In genomic region chr18:36185901-36186460, GRCh38 we compare ENCODE assay signal across 11 cellular contexts. TPM values are rescaled to one million over a fixed set of nuclear protein-coding genes. Genes with fewer than 3 reads are reported as not detected.
DNase-seq lines count a peak whose midpoint lies in the region; ATAC-seq and TF ChIP-seq lines count a peak whose summit lies in the region.
"Had no signal": no experiment of that assay in that cellular context is flagged by ENCODE, and none has a peak within 500 bp of the region (broad histone marks: within the 10 kb centered on the region; RNA-seq: fewer than 3 reads in every experiment).

No MANE protein-coding gene starts in this region.

- no peak overlapping the region for H4K8ac ChIP-seq in H9 (replicated peaks; ENCODE audit: insufficient read length, low read depth, low read length)

- no peak overlapping the region for H3K56ac ChIP-seq in H9 (ENCODE audit: insufficient read length, low read depth, low read length)

- H3K36me3 Mint-ChIP-seq in CD14-positive monocyte: peaks cover 0 to 4% of the 10 kb centered on the region in 2 donors
- H3K36me3 Mint-ChIP-seq in H9 (ENCODE audit: insufficient read depth in 1 of 3, low read depth in 3 of 3): peaks cover 0 to 4% (median 1%) of the 10 kb centered on the region in 3 experiments; a peak in 3 of 7 replicates
- H3K36me3 Mint-ChIP-seq in chondrocyte (ENCODE audit: low read depth): no peaks in the 10 kb centered on the region
- H3K36me3 Mint-ChIP-seq in natural killer cell: no peaks in the 10 kb centered on the region
- H3K36me3 Mint-ChIP-seq: stimulated activated memory B cell treated with anti-CD40 and anti-IgM and Interleukin-4, amounts not matched to agents 10 μg/mL and 1 μg/mL and 100 μg/mL, for 72 hours had no signal

- no peak overlapping the region for H2BK12ac ChIP-seq in H9 (ENCODE audit: insufficient read length, low read depth, low read length)

- no peaks in the 10 kb centered on the region for H3K9me3 ChIP-seq in H9 (ENCODE audit: control insufficient read depth, low read depth, low read length)

- H3K27me3 Mint-ChIP-seq in CD14-positive monocyte (ENCODE audit: low read depth in 3 of 3) (peaks cover 30 to 67% (median 47%) of the 10 kb centered on the region in 3 donors), H9 (ENCODE audit: low read depth) (peaks cover 53% of the 10 kb centered on the region), chondrocyte (ENCODE audit: low read depth) (no peaks in the 10 kb centered on the region), natural killer cell (ENCODE audit: low read depth in 2 of 2) (peaks cover 17 to 26% of the 10 kb centered on the region in 2 donors)

- H3K23me2 ChIP-seq in H9 (ENCODE audit: insufficient read length, low read depth, low read length, poor library complexity, severe bottlenecking): peaks cover 11% of the 10 kb centered on the region

- ATAC-seq in natural killer cell (no peak), GM18868 (IDR thresholded peaks at IDR 0.05; ENCODE audit: unreplicated experiment) (no peak)

- H3T11ph ChIP-seq in H9 (ENCODE audit: low read length): no peak overlapping the region

- H2AK5ac ChIP-seq in H9 (ENCODE audit: insufficient read length, low read length): no peak overlapping the region

- H4K20me1 ChIP-seq in H9 (ENCODE audit: control insufficient read depth, insufficient read depth, insufficient read length): no peaks in the 10 kb centered on the region

- H3K27ac ChIP-seq in H9 (ENCODE audit: insufficient read length, low read depth, low read length): no peak overlapping the region

- TF ChIP-seq CTCF in CD14-positive monocyte (IDR thresholded peaks at IDR 0.05): no peak
- TF ChIP-seq CTCF in H9 (conservative IDR thresholded peaks at IDR 0.05): no peak
- no peak for TF ChIP-seq CTCF in chondrocyte (IDR thresholded peaks at IDR 0.05)
- TF ChIP-seq CTCF in natural killer cell (IDR thresholded peaks at IDR 0.05): no peak

- H3K9me3 Mint-ChIP-seq in CD14-positive monocyte (peaks cover 0 to 4% (median 0%) of the 10 kb centered on the region in 7 donors), H9 (no peaks in the 10 kb centered on the region; a peak in 1 of 5 replicates), chondrocyte (ENCODE audit: low read depth) (no peaks in the 10 kb centered on the region), natural killer cell (no peaks in the 10 kb centered on the region)
- H3K9me3 Mint-ChIP-seq: stimulated activated memory B cell treated with anti-CD40 and anti-IgM and Interleukin-4, amounts not matched to agents 10 μg/mL and 1 μg/mL and 100 μg/mL, for 72 hours had no signal

- peaks cover 4% of the 10 kb centered on the region; the same call in 1 of the 2 replicates for H3K4me1 ChIP-seq in H9 (ENCODE audit: insufficient read depth, low read length)

- no peak overlapping the region for H3K18ac ChIP-seq in H9 (ENCODE audit: insufficient read length, low read depth, low read length)

- H3K4me1 Mint-ChIP-seq in CD14-positive monocyte (peaks cover 18% of the 10 kb centered on the region), H9 (peaks cover 34 to 41% of the 10 kb centered on the region in 2 experiments), chondrocyte (ENCODE audit: low read depth) (peaks cover 33% of the 10 kb centered on the region), natural killer cell (peaks cover 7 to 13% of the 10 kb centered on the region in 2 donors)

- intact Hi-C loops in CD14-positive monocyte (cut with micrococcal nuclease) (no loop called here), natural killer cell (cut with micrococcal nuclease) (loop anchor here (2.0 kb wide), 1 partner anchor 57 kb away; the partner anchor contains the start of genes ELP2 and SLC39A6)

- no CpG with 5 or more reads among the region's 18 CpGs for WGBS in H9 (ENCODE audit: extremely low coverage, insufficient read length, low lambda C conversion rate)

- no peak overlapping the region for H4K5ac ChIP-seq in H9 (ENCODE audit: insufficient read length, low read depth, low read length)

- H3K27me3 ChIP-seq in H9 (ENCODE audit: insufficient read depth, low read length): peaks cover 5% of the 10 kb centered on the region; the same call in 1 of the 2 replicates

- no peak overlapping the region for H2AFZ ChIP-seq in H9 (ENCODE audit: low read length)

- H2BK20ac ChIP-seq in H9 (ENCODE audit: low read depth, low read length, poor library complexity, severe bottlenecking): no peak overlapping the region

- H2BK15ac ChIP-seq in H9 (ENCODE audit: low read depth, low read length): no peak overlapping the region

- H4K91ac ChIP-seq in H9 (ENCODE audit: insufficient read length, low read depth, low read length): no peak overlapping the region

- H3K4me3 Mint-ChIP-seq in CD14-positive monocyte: peak overlapping the region; percentile 88 to 95
- H3K4me3 Mint-ChIP-seq in H9: peak overlapping the region; percentile 81 to 86
- H3K4me3 Mint-ChIP-seq in chondrocyte (ENCODE audit: unreplicated experiment): peak overlapping the region; percentile 91
- H3K4me3 Mint-ChIP-seq in natural killer cell: peak overlapping the region; percentile 83

- H3K9ac ChIP-seq in H9 (ENCODE audit: extremely low read depth, insufficient read length, low read length): no peak overlapping the region

- no peak overlapping the region for H3K4ac ChIP-seq in H9 (ENCODE audit: low read depth, low read length)

- peak overlapping the region; percentile 59 for H3K4me2 ChIP-seq in H9 (ENCODE audit: insufficient read depth, insufficient read length, low read length)

- no peak overlapping the region for H3K23ac ChIP-seq in H9 (ENCODE audit: insufficient read length, low read depth, low read length)

- DNase-seq in CD14-positive monocyte (ENCODE audit: low spot score): no peak
- DNase-seq in H9: no peak
- no peak for DNase-seq in chondrocyte (ENCODE audit: low spot score)
- DNase-seq in natural killer cell: no peak
- DNase-seq in superior temporal gyrus (ENCODE audit: extremely low spot score): no peak
- no peak for DNase-seq in OCI-M2 (lab: John Stamatoyannopoulos, UW; ENCODE audit: unreplicated experiment)
- DNase-seq: central memory CD4-positive, alpha-beta T cell; NCI-H1048; NCI-H524 treated with DMSO at 0.1 percent for 48 hours had no signal

- no peak overlapping the region for H2BK5ac ChIP-seq in H9 (ENCODE audit: insufficient read length, low read length)

- H3K27ac Mint-ChIP-seq in CD14-positive monocyte (no peak overlapping the region), H9 (no peak overlapping the region), chondrocyte (ENCODE audit: unreplicated experiment) (no peak overlapping the region), natural killer cell (no peak overlapping the region)
- H3K27ac Mint-ChIP-seq: stimulated activated memory B cell treated with anti-CD40 and anti-IgM and Interleukin-4, amounts not matched to agents 10 μg/mL and 1 μg/mL and 100 μg/mL, for 72 hours had no signal

- H2BK120ac ChIP-seq in H9 (ENCODE audit: low read depth, low read length, poor library complexity, severe bottlenecking): no peak overlapping the region

- H3K14ac ChIP-seq in H9 (ENCODE audit: insufficient read depth, low read length): no peak overlapping the region

- H3K79me1 ChIP-seq in H9 (ENCODE audit: insufficient read depth, low read depth, low read length, poor library complexity, severe bottlenecking): no peaks in the 10 kb centered on the region

- H3K79me2 ChIP-seq in H9 (ENCODE audit: insufficient read depth, low read length): peaks cover 3% of the 10 kb centered on the region; the same call in 1 of the 2 replicates

RNA-seq across cellular contexts. Expression of gene MOCOS, which starts 1.3 kb away (rescaled TPM):
- under 1 TPM in 1 of 2 donors, not detected in 1; 0.05 TPM for polyA plus RNA-seq in CD14-positive monocyte
- total RNA-seq in H9 (2021) (5.2 and 6.0 TPM in 2 replicates), chondrocyte (6.7 to 15.7 TPM (median 13.2 TPM) in 3 replicates), natural killer cell (under 1 TPM; 0.10 to 0.24 (median 0.16) TPM)

RNA-seq across cellular contexts. Expression of gene ELP2, which starts 56.3 kb away (rescaled TPM):
- polyA plus RNA-seq in CD14-positive monocyte: 10 to 100 TPM; 27.1 to 52.5 TPM
- 129 and 137 TPM in 2 replicates for total RNA-seq in H9 (2021)
- total RNA-seq in chondrocyte: 67.1 to 77.2 TPM (median 70.5 TPM) in 3 replicates
- total RNA-seq in natural killer cell: 100 to 1,000 TPM; 119 to 135 (median 129) TPM

RNA-seq across cellular contexts. Expression of gene SLC39A6, which starts 56.8 kb away (rescaled TPM):
- 10 to 100 TPM; 16.8 to 20.1 TPM for polyA plus RNA-seq in CD14-positive monocyte
- total RNA-seq in H9 (2021) (31.8 and 33.9 TPM in 2 replicates), chondrocyte (84.9 to 89.9 TPM (median 86.4 TPM) in 3 replicates), natural killer cell (10 to 100 TPM; 15.2 to 18.8 (median 18.1) TPM)
